ENCODE assay signal across 17 cellular contexts in genomic region chr3:27559381-27559780, GRCh38.
"Had no signal": no experiment of that assay in that cellular context is flagged by ENCODE, and none has a peak within 500 bp of the region (broad histone marks: within the 10 kb centered on the region; RNA-seq: fewer than 3 reads in every experiment).

No MANE protein-coding gene starts in this region.

- H3K4me3 Mint-ChIP-seq: activated CD4-positive, alpha-beta T cell treated with anti-CD3 and anti-CD28 coated beads, Interleukin-2, amount 10 ng/mL, durations not matched to agents 7 days and 5 days; activated T-helper 17 cell treated with anti-CD3 and anti-CD28 coated beads, Interleukin-2, amount 50 U/mL, for 72 hours; endodermal cell; natural killer cell; stimulated activated effector memory CD8-positive, alpha-beta T cell treated with anti-CD3 and anti-CD28 coated beads, Interleukin-12 subunit alpha, Interleukin-12 subunit beta, amount 100 ng/mL, for 72 hours; stimulated activated naive CD8-positive, alpha-beta T cell treated with anti-CD3 and anti-CD28 coated beads, Interleukin-15, amount 100 ng/mL, for 72 hours had no signal

- H3K27me3 Mint-ChIP-seq: activated CD4-positive, alpha-beta T cell treated with anti-CD3 and anti-CD28 coated beads, Interleukin-2, amount 10 ng/mL, durations not matched to agents 7 days and 5 days; activated T-helper 17 cell treated with anti-CD3 and anti-CD28 coated beads, Interleukin-2, amount 50 U/mL, for 72 hours; stimulated activated naive CD8-positive, alpha-beta T cell treated with anti-CD3 and anti-CD28 coated beads, Interleukin-15, amount 100 ng/mL, for 72 hours had no signal

- H3K27ac Mint-ChIP-seq: activated CD4-positive, alpha-beta T cell treated with anti-CD3 and anti-CD28 coated beads, Interleukin-2, amount 10 ng/mL, durations not matched to agents 7 days and 5 days; activated naive CD4-positive, alpha-beta T cell treated with anti-CD3 and anti-CD28 coated beads, Interleukin-2, amount 50 U/mL, for 72 hours; activated T-helper 17 cell treated with anti-CD3 and anti-CD28 coated beads, Interleukin-2, amount 50 U/mL, for 72 hours; endodermal cell; natural killer cell; stimulated activated effector memory CD8-positive, alpha-beta T cell treated with anti-CD3 and anti-CD28 coated beads, Interleukin-12 subunit alpha, Interleukin-12 subunit beta, amount 100 ng/mL, for 72 hours had no signal

- H3K4me1 ChIP-seq: breast epithelium, prostate gland had no signal

- DNase-seq: activated CD4-positive, alpha-beta T cell treated with anti-CD3 and anti-CD28 coated beads, Interleukin-2, amount 10 ng/mL, durations not matched to agents 7 days and 5 days; activated CD4-positive, CD25-positive, alpha-beta regulatory T cell treated with anti-CD3 and anti-CD28 coated beads, Interleukin-2, amount 50 U/mL, for 72 hours; activated T-cell treated with anti-CD3 and anti-CD28 coated beads, Interleukin-2, amount 50 U/mL, for 1 hour; endodermal cell; natural killer cell; stimulated activated CD4-positive, alpha-beta T cell treated with anti-CD3 and anti-CD28 coated beads, Interleukin-1b, Interleukin-23, amount 100 ng/mL, for 48 hours; stimulated activated naive CD8-positive, alpha-beta T cell treated with anti-CD3 and anti-CD28 coated beads, Interleukin-15, amount 100 ng/mL, for 72 hours; transverse colon had no signal

- H3K4me1 Mint-ChIP-seq: activated CD4-positive, alpha-beta T cell treated with anti-CD3 and anti-CD28 coated beads, Interleukin-2, amount 10 ng/mL, durations not matched to agents 7 days and 5 days; activated T-helper 17 cell treated with anti-CD3 and anti-CD28 coated beads, Interleukin-2, amount 50 U/mL, for 72 hours; natural killer cell; stimulated activated effector memory CD8-positive, alpha-beta T cell treated with anti-CD3 and anti-CD28 coated beads, Interleukin-12 subunit alpha, Interleukin-12 subunit beta, amount 100 ng/mL, for 72 hours; stimulated activated naive CD8-positive, alpha-beta T cell treated with anti-CD3 and anti-CD28 coated beads, Interleukin-15, amount 100 ng/mL, for 72 hours had no signal

- H3K9me3 ChIP-seq: breast epithelium, heart right ventricle, ovary, prostate gland, transverse colon, uterus had no signal

- H3K36me3 ChIP-seq: breast epithelium, heart right ventricle, ovary, prostate gland, transverse colon, uterus had no signal

- H3K27me3 ChIP-seq: breast epithelium, heart right ventricle, ovary, transverse colon, uterus had no signal

- ATAC-seq: activated naive CD4-positive, alpha-beta T cell treated with anti-CD3 and anti-CD28 coated beads, Interleukin-2, amount 50 U/mL, for 72 hours; activated T-helper 17 cell treated with anti-CD3 and anti-CD28 coated beads, Interleukin-2, amount 50 U/mL, for 72 hours; natural killer cell; stimulated activated effector memory CD8-positive, alpha-beta T cell treated with anti-CD3 and anti-CD28 coated beads, Interleukin-12 subunit alpha, Interleukin-12 subunit beta, amount 100 ng/mL, for 72 hours; stimulated activated naive CD8-positive, alpha-beta T cell treated with anti-CD3 and anti-CD28 coated beads, Interleukin-15, amount 100 ng/mL, for 72 hours had no signal

- H3K4me3 ChIP-seq: heart right ventricle, ovary, prostate gland, transverse colon, uterus had no signal

- H3K27ac ChIP-seq: ovary, prostate gland, transverse colon, uterus, VCaP had no signal

- H3K9me3 Mint-ChIP-seq: activated CD4-positive, alpha-beta T cell treated with anti-CD3 and anti-CD28 coated beads, Interleukin-2, amount 10 ng/mL, durations not matched to agents 7 days and 5 days; activated naive CD4-positive, alpha-beta T cell treated with anti-CD3 and anti-CD28 coated beads, Interleukin-2, amount 50 U/mL, for 72 hours; activated T-helper 17 cell treated with anti-CD3 and anti-CD28 coated beads, Interleukin-2, amount 50 U/mL, for 72 hours; endodermal cell; natural killer cell; stimulated activated effector memory CD8-positive, alpha-beta T cell treated with anti-CD3 and anti-CD28 coated beads, Interleukin-12 subunit alpha, Interleukin-12 subunit beta, amount 100 ng/mL, for 72 hours; stimulated activated naive CD8-positive, alpha-beta T cell treated with anti-CD3 and anti-CD28 coated beads, Interleukin-15, amount 100 ng/mL, for 72 hours had no signal

- H3K36me3 Mint-ChIP-seq: activated naive CD4-positive, alpha-beta T cell treated with anti-CD3 and anti-CD28 coated beads, Interleukin-2, amount 50 U/mL, for 72 hours; natural killer cell; stimulated activated effector memory CD8-positive, alpha-beta T cell treated with anti-CD3 and anti-CD28 coated beads, Interleukin-12 subunit alpha, Interleukin-12 subunit beta, amount 100 ng/mL, for 72 hours had no signal
